Comparison of ENCODE assay signal across 17 cellular contexts in the genomic region with DNA sequence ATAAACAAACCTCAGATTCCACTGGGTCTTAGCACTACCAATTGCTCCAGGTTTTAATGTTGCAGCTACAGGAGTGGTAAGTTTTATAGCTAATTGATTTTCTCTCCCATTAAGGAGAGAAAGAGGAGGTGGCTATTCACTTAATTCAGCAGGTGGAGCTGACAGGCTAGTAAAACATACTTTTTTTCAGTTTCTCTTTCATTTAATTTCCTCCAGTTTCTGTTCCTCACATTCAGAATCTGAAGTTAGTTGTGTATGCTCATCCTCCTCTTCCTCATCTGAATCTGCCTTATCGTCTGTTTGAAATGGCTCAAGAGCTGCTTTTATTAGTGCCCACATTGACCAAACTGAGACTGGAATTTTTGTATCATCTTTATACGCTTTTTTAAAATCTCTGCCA.
DNase-seq lines count a peak whose midpoint lies in the region; ATAC-seq, FAIRE-seq and TF ChIP-seq lines count a peak whose summit lies in the region.
"Had no signal": no experiment of that assay in that cellular context is flagged by ENCODE, and none has a peak within 500 bp of the region (broad histone marks: within the 10 kb centered on the region; RNA-seq: fewer than 3 reads in every experiment).

No MANE protein-coding gene starts in this region.

- H3K79me2 ChIP-seq in KMS-11 (ENCODE audit: insufficient read depth, low read depth), result no peaks in the 10 kb centered on the region
- no peaks in the 10 kb centered on the region for H3K79me2 ChIP-seq in trophoblast cell (ENCODE audit: control insufficient read depth, insufficient read depth, low read length, poor library complexity)

- no peak overlapping the region for H3K9ac ChIP-seq in KMS-11
- no peak overlapping the region for H3K9ac ChIP-seq in trophoblast cell (ENCODE audit: low read length)

- DNase-seq in GM12892 (ENCODE audit: insufficient read length) (no peak), DMS53 treated with DMSO at 0.1 percent for 48 hours (lab: John Stamatoyannopoulos, UW; ENCODE audit: unreplicated experiment) (no peak), transverse colon (no peak), COLO668 (lab: John Stamatoyannopoulos, UW; ENCODE audit: unreplicated experiment) (no peak), trophoblast cell (no peak)
- DNase-seq: activated B cell treated with CpG ODN at 0.5 μM for 24 hours; activated effector memory CD4-positive, alpha-beta T cell treated with Interleukin-2 at 50 U/mL for 16 hours; left ventricle myocardium superior; NCI-H2107; ovary; T-helper 1 cell had no signal

- no peak overlapping the region for H3K23ac ChIP-seq in trophoblast cell (ENCODE audit: low read length)

- H2AK5ac ChIP-seq in trophoblast cell (ENCODE audit: low read length), result no peak overlapping the region

- TF ChIP-seq EP300 in transverse colon (IDR thresholded peaks at IDR 0.05; ENCODE audit: low read depth), result no peak

- no peak overlapping the region for H4K8ac ChIP-seq in trophoblast cell (ENCODE audit: low read depth, low read length)

- H3K27ac ChIP-seq in KMS-11 (no peak overlapping the region), transverse colon (no peak overlapping the region), trophoblast cell (ENCODE audit: low read depth, low read length) (no peak overlapping the region)
- H3K27ac ChIP-seq: ovary, RWPE1 had no signal

- no peak for TF ChIP-seq CTCF in KMS-11 (conservative IDR thresholded peaks at IDR 0.05; ENCODE audit: low read depth, low read length)
- no peak for TF ChIP-seq CTCF in transverse colon (IDR thresholded peaks at IDR 0.05)

- H2BK120ac ChIP-seq in trophoblast cell (ENCODE audit: insufficient read depth, low read length, poor library complexity), result no peak overlapping the region

- no peak overlapping the region; the same call in 1 of the 2 replicates for H2AFZ ChIP-seq in KMS-11 (ENCODE audit: low read depth)
- no peak overlapping the region for H2AFZ ChIP-seq in trophoblast cell (ENCODE audit: insufficient read depth, low read length, poor library complexity)

- peak; percentile 87 for ATAC-seq in GM19395 (IDR thresholded peaks at IDR 0.05; ENCODE audit: unreplicated experiment)
- peak; percentile 89 for ATAC-seq in GM21786 (IDR thresholded peaks at IDR 0.05; ENCODE audit: unreplicated experiment)
- ATAC-seq: left ventricle myocardium superior had no signal

- in situ Hi-C loops in transverse colon (cut with MboI; ENCODE audit: low pct_ligation_motif_present in 1 of 4, low pct_unique_long_range_greater_than_20kb in 1 of 4, low sequenced_read_pairs in 3 of 4), result loop anchor here in 1 of 4 donors (10.0 kb wide), 1 partner anchor 62 kb away; no protein-coding TSS in a partner anchor

- intact Hi-C loops in transverse colon (cut with DNase I; ENCODE audit: low total_unique reads), result no loop called here

- FAIRE-seq in GM12892 (lab: Jason Lieb, UNC), result peak; percentile 54
- FAIRE-seq: A204.1, frontal cortex had no signal

- no peak overlapping the region for H4K91ac ChIP-seq in trophoblast cell (ENCODE audit: low read depth, low read length)

- no peaks in the 10 kb centered on the region for H3K79me1 ChIP-seq in trophoblast cell (ENCODE audit: low read length)

- H3K36me3 ChIP-seq in KMS-11 (ENCODE audit: insufficient read depth) (no peaks in the 10 kb centered on the region), transverse colon (no peaks in the 10 kb centered on the region), trophoblast cell (ENCODE audit: control insufficient read depth in 1 of 2, insufficient read depth in 2 of 2, low read length in 2 of 2) (no peaks in the 10 kb centered on the region)
- H3K36me3 ChIP-seq: ovary had no signal

- no peaks in the 10 kb centered on the region for H4K20me1 ChIP-seq in KMS-11 (ENCODE audit: insufficient read depth)

- H2BK12ac ChIP-seq in trophoblast cell (ENCODE audit: low read length), result no peak overlapping the region

- H4K12ac ChIP-seq in trophoblast cell (ENCODE audit: low read depth, low read length), result no peak overlapping the region

- H3K4me3 ChIP-seq in KMS-11 (IDR thresholded peaks at IDR 0.05; ENCODE audit: insufficient read depth, low read depth, low read length) (no peak overlapping the region), transverse colon (no peak overlapping the region), trophoblast cell (ENCODE audit: low read depth, low read length) (no peak overlapping the region)
- H3K4me3 ChIP-seq: ovary had no signal

- H2BK5ac ChIP-seq in trophoblast cell (ENCODE audit: low read depth, low read length, poor library complexity), result no peak overlapping the region

- 40 to 45% methylated on average over 2 of the region's 2 CpGs for WGBS in transverse colon (ENCODE audit: low coverage in 1 of 2), 2 donors
- WGBS in trophoblast cell (ENCODE audit: extremely low coverage, insufficient coverage, insufficient read length), result no CpG with 5 or more reads among the region's 2 CpGs

- H3K27me3 ChIP-seq in KMS-11 (ENCODE audit: insufficient read depth, low read depth) (no peaks in the 10 kb centered on the region), transverse colon (no peaks in the 10 kb centered on the region), trophoblast cell (ENCODE audit: insufficient read depth, low read length) (no peaks in the 10 kb centered on the region)
- H3K27me3 ChIP-seq: ovary had no signal

- TF ChIP-seq POLR2A in GM12892 (IDR thresholded peaks at IDR 0.05; ENCODE audit: low read depth, low read length) (no peak), transverse colon (IDR thresholded peaks at IDR 0.05) (no peak)

- H3K9me3 ChIP-seq in transverse colon (no peaks in the 10 kb centered on the region), trophoblast cell (ENCODE audit: insufficient read depth, low read depth, low read length) (peaks cover 5% of the 10 kb centered on the region)
- H3K9me3 ChIP-seq: ovary had no signal

- H3K4ac ChIP-seq in trophoblast cell (ENCODE audit: low read depth, low read length), result no peak overlapping the region

- H3K18ac ChIP-seq in trophoblast cell (ENCODE audit: low read length), result no peak overlapping the region

- H3K4me2 ChIP-seq in KMS-11 (0 out of 2 replicates have a peak overlapping the region, but pooled peaks have one; percentile 17), trophoblast cell (ENCODE audit: low read length) (no peak overlapping the region)

- H3K4me1 ChIP-seq in KMS-11 (ENCODE audit: low read depth, poor library complexity, severe bottlenecking) (peaks cover 5% of the 10 kb centered on the region), transverse colon (no peaks in the 10 kb centered on the region), trophoblast cell (ENCODE audit: control insufficient read depth in 1 of 2, insufficient read depth in 2 of 2, low read length in 2 of 2) (no peaks in the 10 kb centered on the region)

- H3K14ac ChIP-seq in trophoblast cell (ENCODE audit: low read length), result no peak overlapping the region
